Comparison of ENCODE assay signal across 8 cellular contexts in genomic region chr1:35642472-35642955, GRCh38. TPM values are rescaled to one million over a fixed set of nuclear protein-coding genes. Genes with fewer than 3 reads are reported as not detected.
A peak's percentile ranks its signal among the peaks of the same experiment; 100 is the strongest.
DNase-seq lines count a peak whose midpoint lies in the region; ATAC-seq and TF ChIP-seq lines count a peak whose summit lies in the region.

No MANE protein-coding gene starts in this region.

- H3K4me3 ChIP-seq in fibroblast of pulmonary artery (replicated peaks; ENCODE audit: low read depth, low read length): peak overlapping the region; percentile 99

- no peak for ATAC-seq in T-helper 17 cell

- H3K4me3 Mint-ChIP-seq in activated CD4-positive, alpha-beta T cell treated with anti-CD3 and anti-CD28 coated beads, Interleukin-2, amount 10 ng/mL, durations not matched to agents 24 days and 14 days: peak overlapping the region; percentile 100
- peak overlapping the region; percentile 100 for H3K4me3 Mint-ChIP-seq in T-helper 17 cell

- DNase-seq in activated CD4-positive, alpha-beta T cell treated with anti-CD3 and anti-CD28 coated beads, Interleukin-2, amount 10 ng/mL, durations not matched to agents 24 days and 14 days: peak; percentile 64
- no peak for DNase-seq in activated CD4-positive, alpha-beta T cell treated with anti-CD3 and anti-CD28 coated beads, Interleukin-2, amount 50 U/mL, for 1 hour
- no peak for DNase-seq in T-helper 17 cell
- no peak for DNase-seq in fibroblast of pulmonary artery (ENCODE audit: low read depth)
- peak; percentile 0 to 11 (median 8) for DNase-seq in stimulated activated CD4-positive, alpha-beta T cell treated with anti-CD3 and anti-CD28 coated beads, Interleukin-12 subunit alpha, Interleukin-12 subunit beta, amount 100 ng/mL, for 48 hours (ENCODE audit: low read depth in 2 of 3, low spot score in 1 of 3)
- no peak for DNase-seq in G401 (ENCODE audit: low spot score)
- DNase-seq in kidney tubule cell (ENCODE audit: low spot score): no peak
- DNase-seq in stimulated activated naive CD4-positive, alpha-beta T cell treated with Interleukin-2 at 50 U/mL for 16 hours (lab: John Stamatoyannopoulos, UW): no peak

- intact Hi-C loops in activated CD4-positive, alpha-beta T cell treated with anti-CD3 and anti-CD28 coated beads, Interleukin-2, amount 10 ng/mL, durations not matched to agents 24 days and 14 days (cut with micrococcal nuclease): loop anchor here (5.0 kb wide), 3 partner anchors 65 to 450 kb away; partner anchors contain the start of gene SFPQ

- peaks cover 8% of the 10 kb centered on the region for H3K36me3 Mint-ChIP-seq in activated CD4-positive, alpha-beta T cell treated with anti-CD3 and anti-CD28 coated beads, Interleukin-2, amount 10 ng/mL, durations not matched to agents 24 days and 14 days (ENCODE audit: low read depth)
- peaks cover 10% of the 10 kb centered on the region for H3K36me3 Mint-ChIP-seq in T-helper 17 cell (ENCODE audit: low read depth)

- TF ChIP-seq CTCF in fibroblast of pulmonary artery (IDR thresholded peaks at IDR 0.05; ENCODE audit: low read length, missing control alignments): no peak

- in situ Hi-C loops in G401 (cut with HindIII; ENCODE audit: low sequenced_read_pairs): no loop called here

- no peaks in the 10 kb centered on the region for H3K9me3 ChIP-seq in T-helper 17 cell (ENCODE audit: control insufficient read depth, low read length, poor library complexity, severe bottlenecking)

- H3K4me1 Mint-ChIP-seq in activated CD4-positive, alpha-beta T cell treated with anti-CD3 and anti-CD28 coated beads, Interleukin-2, amount 10 ng/mL, durations not matched to agents 24 days and 14 days: peaks cover 21% of the 10 kb centered on the region
- peaks cover 29% of the 10 kb centered on the region for H3K4me1 Mint-ChIP-seq in T-helper 17 cell

- H3K27ac Mint-ChIP-seq in activated CD4-positive, alpha-beta T cell treated with anti-CD3 and anti-CD28 coated beads, Interleukin-2, amount 10 ng/mL, durations not matched to agents 24 days and 14 days: peak overlapping the region; percentile 99
- H3K27ac Mint-ChIP-seq in T-helper 17 cell: peak overlapping the region; percentile 99

- peaks cover 34% of the 10 kb centered on the region for H3K27me3 Mint-ChIP-seq in activated CD4-positive, alpha-beta T cell treated with anti-CD3 and anti-CD28 coated beads, Interleukin-2, amount 10 ng/mL, durations not matched to agents 24 days and 14 days
- peaks cover 24% of the 10 kb centered on the region for H3K27me3 Mint-ChIP-seq in T-helper 17 cell

- H3K9me3 Mint-ChIP-seq in activated CD4-positive, alpha-beta T cell treated with anti-CD3 and anti-CD28 coated beads, Interleukin-2, amount 10 ng/mL, durations not matched to agents 24 days and 14 days: no peaks in the 10 kb centered on the region

RNA-seq across cellular contexts. Expression of gene PSMB2, which starts 1.2 kb away (rescaled TPM):
- 133 TPM in 2 replicates for total RNA-seq in activated CD4-positive, alpha-beta T cell treated with anti-CD3 and anti-CD28 coated beads, Interleukin-2, amount 10 ng/mL, durations not matched to agents 24 days and 14 days
- total RNA-seq in T-helper 17 cell: 10 to 100 TPM; 27.4 to 30.5 TPM
- 99.8 and 124 TPM in 2 replicates for total RNA-seq in G401 (2014; rRNA removed; shearing (Covaris generic))

Comparison
In these comparisons a context has a peak if more than half of its experiments do, and no peak if none do; other contexts are left out.
1. DNase-seq: peak in activated CD4-positive, alpha-beta T cell treated with anti-CD3 and anti-CD28 coated beads, Interleukin-2, amount 10 ng/mL, durations not matched to agents 24 days and 14 days (single experiment) and stimulated activated CD4-positive, alpha-beta T cell treated with anti-CD3 and anti-CD28 coated beads, Interleukin-12 subunit alpha, Interleukin-12 subunit beta, amount 100 ng/mL, for 48 hours (3 of 3); none in activated CD4-positive, alpha-beta T cell treated with anti-CD3 and anti-CD28 coated beads, Interleukin-2, amount 50 U/mL, for 1 hour (single experiment), T-helper 17 cell (0 of 3), fibroblast of pulmonary artery (single experiment), G401 (single experiment), kidney tubule cell (single experiment) and stimulated activated naive CD4-positive, alpha-beta T cell treated with Interleukin-2 at 50 U/mL for 16 hours (single experiment).